26 cellular contexts compared by ENCODE assay signal in the genomic region with DNA sequence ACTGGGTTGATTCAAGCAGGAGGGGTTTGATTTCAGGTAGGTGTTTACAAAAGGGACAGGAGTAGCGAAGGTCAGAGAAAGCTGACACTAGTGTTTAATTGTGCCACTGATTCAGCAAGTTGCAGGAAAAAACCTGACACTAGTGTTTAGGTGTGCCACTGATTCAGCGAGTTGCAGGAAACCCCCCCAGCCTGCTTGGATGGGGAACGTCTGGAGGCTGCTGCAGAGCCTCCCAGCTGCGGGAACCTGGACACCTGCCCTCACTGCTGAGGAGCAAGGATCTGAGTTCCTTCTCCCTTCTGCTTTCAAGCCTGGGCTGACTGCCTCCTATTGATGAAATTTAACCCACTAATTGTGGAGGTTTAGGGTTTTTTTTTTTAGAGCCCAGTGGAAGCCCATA.
A peak's percentile ranks its signal among the peaks of the same experiment; 100 is the strongest.
DNase-seq lines count a peak whose midpoint lies in the region; ATAC-seq and TF ChIP-seq lines count a peak whose summit lies in the region.
"Had no signal": no experiment of that assay in that cellular context is flagged by ENCODE, and none has a peak within 500 bp of the region (broad histone marks: within the 10 kb centered on the region; RNA-seq: fewer than 3 reads in every experiment).

No MANE protein-coding gene starts in this region.

- no peaks in the 10 kb centered on the region for H3K36me3 ChIP-seq in Loucy (ENCODE audit: insufficient read depth, low read length)
- no peaks in the 10 kb centered on the region for H3K36me3 ChIP-seq in PC-3 (ENCODE audit: low read depth, low read length)
- H3K36me3 ChIP-seq in SK-N-SH (replicated peaks in 1 of 2; ENCODE audit: control insufficient read depth in 1 of 2, insufficient read depth in 2 of 2, low read length in 1 of 2): no peaks in the 10 kb centered on the region
- H3K36me3 ChIP-seq: HAP-1, upper lobe of left lung had no signal

- no peaks in the 10 kb centered on the region for H4K20me1 ChIP-seq in Loucy (ENCODE audit: insufficient read depth, low read length, poor library complexity, severe bottlenecking)
- no peaks in the 10 kb centered on the region for H4K20me1 ChIP-seq in PC-3 (ENCODE audit: low read length)
- H4K20me1 ChIP-seq in SK-N-SH (ENCODE audit: insufficient read depth): no peaks in the 10 kb centered on the region

- H3K27me3 ChIP-seq in Loucy (ENCODE audit: insufficient read depth, low read length, poor library complexity, severe bottlenecking) (no peaks in the 10 kb centered on the region), PC-3 (ENCODE audit: low read length) (no peaks in the 10 kb centered on the region), SK-N-SH (ENCODE audit: insufficient read depth) (peaks cover 16% of the 10 kb centered on the region; the same call in 1 of the 2 replicates)
- H3K27me3 ChIP-seq: upper lobe of left lung had no signal

- H3K9ac ChIP-seq in Loucy (ENCODE audit: low read depth, low read length, poor library complexity, severe bottlenecking): no peak overlapping the region
- H3K9ac ChIP-seq in PC-3 (ENCODE audit: low read length): no peak overlapping the region
- no peak overlapping the region for H3K9ac ChIP-seq in SK-N-SH

- no peaks in the 10 kb centered on the region for H3F3A ChIP-seq in Loucy (ENCODE audit: low read depth)
- H3F3A ChIP-seq in PC-3 (ENCODE audit: low read length, unreplicated experiment): no peaks in the 10 kb centered on the region
- no peaks in the 10 kb centered on the region for H3F3A ChIP-seq in SK-N-SH (replicated peaks; ENCODE audit: insufficient read depth)

- BruUV-seq in PC-3 (replicated peaks; lab: Mats Ljungman, UMichigan): no TSS peak

- no peak for TF ChIP-seq EP300 in SK-N-SH (IDR thresholded peaks at IDR 0.05; ENCODE audit: borderline replicate concordance in 1 of 2, low read depth in 1 of 2, low read length in 1 of 2)

- H3K79me2 ChIP-seq in Loucy (ENCODE audit: insufficient read depth, low read length): no peaks in the 10 kb centered on the region
- no peaks in the 10 kb centered on the region for H3K79me2 ChIP-seq in PC-3 (ENCODE audit: low read length)
- H3K79me2 ChIP-seq in SK-N-SH (ENCODE audit: insufficient read depth): no peaks in the 10 kb centered on the region

- peak; percentile 40 for DNase-seq in DMS153 (lab: John Stamatoyannopoulos, UW)
- DNase-seq in DMS153 treated with DMSO at 0.1 percent for 48 hours (lab: John Stamatoyannopoulos, UW; ENCODE audit: unreplicated experiment): no peak
- peak; percentile 7 for DNase-seq in PC-3
- DNase-seq in left kidney (ENCODE audit: low read depth, low spot score): peak; percentile 79
- no peak for DNase-seq in SK-N-SH
- DNase-seq in COLO829 (ENCODE audit: low spot score): no peak
- DNase-seq: activated CD8-positive, alpha-beta T cell treated with anti-CD3 and anti-CD28 coated beads, Interleukin-2, amount 10 ng/mL, durations not matched to agents 7 days and 5 days; activated gamma-delta T cell; CD4-positive, alpha-beta T cell; DMS79; effector CD4-positive, alpha-beta T cell; erythroblast; immature natural killer cell; NCI-H1436; NCI-H446; SIG-M5 had no signal

- TF ChIP-seq RAD21 in SK-N-SH (IDR thresholded peaks at IDR 0.05; ENCODE audit: low read length): no peak

- no peak for TF ChIP-seq CTCF in Loucy (conservative IDR thresholded peaks at IDR 0.05; ENCODE audit: low read length)
- no peak for TF ChIP-seq CTCF in PC-3 (conservative IDR thresholded peaks at IDR 0.05; ENCODE audit: low read depth, low read length)
- no peak for TF ChIP-seq CTCF in SK-N-SH (IDR thresholded peaks at IDR 0.05)

- intact Hi-C loops in PC-3 (cut with micrococcal nuclease): loop anchor here (2.0 to 5.0 kb wide), 3 partner anchors 99 to 484 kb away; no protein-coding TSS in a partner anchor

- CTCF ChIA-PET in PC-3 (lab: Charles Lee): no interaction called here
- CTCF ChIA-PET in SK-N-SH (lab: Yijun Ruan, JAX): no interaction called here

- ATAC-seq in PC-3: peak; percentile 54
- no peak for ATAC-seq in HG02970 (IDR thresholded peaks at IDR 0.05; ENCODE audit: low FRiP score, unreplicated experiment)
- ATAC-seq: activated CD4-positive, CD25-positive, alpha-beta regulatory T cell treated with anti-CD3 and anti-CD28 coated beads, Interleukin-2, amount 50 U/mL, for 24 hours; activated CD8-positive, alpha-beta T cell treated with anti-CD3 and anti-CD28 coated beads, Interleukin-2, amount 10 ng/mL, durations not matched to agents 7 days and 5 days; GM12878; left lobe of liver; Panc1 had no signal

- H3K27ac ChIP-seq in PC-3 (ENCODE audit: low read length) (no peak overlapping the region), SK-N-SH (ENCODE audit: low read depth in 2 of 2, low read length in 1 of 2) (no peak overlapping the region)
- H3K27ac ChIP-seq: 22Rv1, upper lobe of left lung had no signal

- H3K4me1 ChIP-seq in Loucy (ENCODE audit: insufficient read depth, low read length, poor library complexity, severe bottlenecking) (peaks cover 6% of the 10 kb centered on the region), PC-3 (ENCODE audit: insufficient read depth, low read length) (peaks cover 12% of the 10 kb centered on the region), SK-N-SH (ENCODE audit: control insufficient read depth in 1 of 2, insufficient read depth in 2 of 2, low read depth in 1 of 2, low read length in 1 of 2) (no peaks in the 10 kb centered on the region)
- H3K4me1 ChIP-seq: upper lobe of left lung had no signal

- no peak overlapping the region for H3K4me3 ChIP-seq in Loucy (ENCODE audit: low read length, poor library complexity, severe bottlenecking)
- no peak overlapping the region for H3K4me3 ChIP-seq in PC-3 (ENCODE audit: low read length)
- H3K4me3 ChIP-seq in SK-N-SH (ENCODE audit: low read depth in 2 of 2, low read length in 1 of 2): no peak overlapping the region
- H3K4me3 ChIP-seq: GM12878, HAP-1, smooth muscle cell, upper lobe of left lung had no signal

- H3K4me2 ChIP-seq in Loucy (ENCODE audit: low read depth, low read length, poor library complexity, severe bottlenecking) (no peak overlapping the region), PC-3 (ENCODE audit: low read length) (0 out of 2 replicates have a peak overlapping the region, but pooled peaks have one; percentile 10), SK-N-SH (no peak overlapping the region)
- H3K4me2 ChIP-seq: smooth muscle cell had no signal

- H3K9me2 ChIP-seq in Loucy (replicated peaks; ENCODE audit: low read depth, low read length) (no peaks in the 10 kb centered on the region), PC-3 (replicated peaks; ENCODE audit: low read length) (no peaks in the 10 kb centered on the region), SK-N-SH (no peaks in the 10 kb centered on the region)

- no peaks in the 10 kb centered on the region for H3K9me3 ChIP-seq in Loucy (ENCODE audit: insufficient read depth, low read depth, low read length)
- H3K9me3 ChIP-seq in PC-3 (ENCODE audit: low read length): no peaks in the 10 kb centered on the region
- no peaks in the 10 kb centered on the region for H3K9me3 ChIP-seq in SK-N-SH
- H3K9me3 ChIP-seq: HAP-1, upper lobe of left lung had no signal

- POLR2A ChIA-PET in PC-3 (lab: Charles Lee; ENCODE audit: unreplicated experiment): no interaction called here
- POLR2A ChIA-PET in SK-N-SH (lab: Yijun Ruan, JAX): no interaction called here

- H2AFZ ChIP-seq in Loucy (ENCODE audit: low read length) (0 out of 2 replicates have a peak overlapping the region, but pooled peaks have one; percentile 38), PC-3 (ENCODE audit: low read length) (peak overlapping the region; percentile 51; the same call in 1 of the 2 replicates), SK-N-SH (ENCODE audit: low read depth) (no peak overlapping the region)

- WGBS in SK-N-SH (ENCODE audit: low lambda C conversion rate): 2% methylated on average over 4 of the region's 4 CpGs

TF ChIP-seq in SK-N-SH, 30 proteins besides CTCF, POLR2A, EP300 and RAD21 (continues in another document):
- TF ChIP-seq RFX5 (IDR thresholded peaks at IDR 0.05; ENCODE audit: low read length) (no peak), TEAD4 (IDR thresholded peaks at IDR 0.05; ENCODE audit: borderline replicate concordance, insufficient read depth) (no peak), GABPA (IDR thresholded peaks at IDR 0.05; ENCODE audit: low read depth) (no peak), SIN3A (IDR thresholded peaks at IDR 0.05; ENCODE audit: borderline replicate concordance, low read depth, low read length) (no peak), NFIC (IDR thresholded peaks at IDR 0.05; ENCODE audit: borderline replicate concordance) (no peak), TCF12 (IDR thresholded peaks at IDR 0.05) (no peak), CHD2 (IDR thresholded peaks at IDR 0.05; ENCODE audit: low read length, partially characterized antibody) (no peak)
- TF ChIP-seq, protein P1, sequence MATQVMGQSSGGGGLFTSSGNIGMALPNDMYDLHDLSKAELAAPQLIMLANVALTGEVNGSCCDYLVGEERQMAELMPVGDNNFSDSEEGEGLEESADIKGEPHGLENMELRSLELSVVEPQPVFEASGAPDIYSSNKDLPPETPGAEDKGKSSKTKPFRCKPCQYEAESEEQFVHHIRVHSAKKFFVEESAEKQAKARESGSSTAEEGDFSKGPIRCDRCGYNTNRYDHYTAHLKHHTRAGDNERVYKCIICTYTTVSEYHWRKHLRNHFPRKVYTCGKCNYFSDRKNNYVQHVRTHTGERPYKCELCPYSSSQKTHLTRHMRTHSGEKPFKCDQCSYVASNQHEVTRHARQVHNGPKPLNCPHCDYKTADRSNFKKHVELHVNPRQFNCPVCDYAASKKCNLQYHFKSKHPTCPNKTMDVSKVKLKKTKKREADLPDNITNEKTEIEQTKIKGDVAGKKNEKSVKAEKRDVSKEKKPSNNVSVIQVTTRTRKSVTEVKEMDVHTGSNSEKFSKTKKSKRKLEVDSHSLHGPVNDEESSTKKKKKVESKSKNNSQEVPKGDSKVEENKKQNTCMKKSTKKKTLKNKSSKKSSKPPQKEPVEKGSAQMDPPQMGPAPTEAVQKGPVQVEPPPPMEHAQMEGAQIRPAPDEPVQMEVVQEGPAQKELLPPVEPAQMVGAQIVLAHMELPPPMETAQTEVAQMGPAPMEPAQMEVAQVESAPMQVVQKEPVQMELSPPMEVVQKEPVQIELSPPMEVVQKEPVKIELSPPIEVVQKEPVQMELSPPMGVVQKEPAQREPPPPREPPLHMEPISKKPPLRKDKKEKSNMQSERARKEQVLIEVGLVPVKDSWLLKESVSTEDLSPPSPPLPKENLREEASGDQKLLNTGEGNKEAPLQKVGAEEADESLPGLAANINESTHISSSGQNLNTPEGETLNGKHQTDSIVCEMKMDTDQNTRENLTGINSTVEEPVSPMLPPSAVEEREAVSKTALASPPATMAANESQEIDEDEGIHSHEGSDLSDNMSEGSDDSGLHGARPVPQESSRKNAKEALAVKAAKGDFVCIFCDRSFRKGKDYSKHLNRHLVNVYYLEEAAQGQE (IDR thresholded peaks at IDR 0.05; ENCODE audit: low read depth, low read length): no peak

Comparison
In these comparisons a context has a peak if more than half of its experiments do, and no peak if none do; other contexts are left out.
1. DNase-seq: peak in DMS153 (single experiment), PC-3 (single experiment) and left kidney (single experiment); none in DMS153 treated with DMSO at 0.1 percent for 48 hours (single experiment), SK-N-SH (single experiment) and COLO829 (single experiment).